Comparison of ENCODE assay signal across 22 cellular contexts in the genomic region with DNA sequence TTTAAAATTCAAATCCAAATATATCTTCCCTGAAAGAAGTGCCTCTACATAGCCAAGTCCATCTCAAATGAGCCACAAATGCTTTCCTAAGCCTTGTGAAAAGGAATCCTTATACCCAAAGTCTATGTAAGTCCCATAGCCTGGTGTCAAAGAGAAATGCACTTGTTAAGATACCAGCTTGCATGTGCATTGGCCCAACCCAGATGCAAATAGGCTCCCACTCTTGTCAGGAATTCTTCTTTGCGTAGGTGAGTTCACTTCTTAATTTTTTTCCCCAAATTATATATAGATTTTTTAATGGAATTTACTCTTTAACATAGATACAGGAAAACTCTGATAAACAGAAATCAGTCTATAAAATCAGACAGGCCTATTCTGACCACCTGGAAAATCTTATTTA.
"Had no signal": no experiment of that assay in that cellular context is flagged by ENCODE, and none has a peak within 500 bp of the region (broad histone marks: within the 10 kb centered on the region; RNA-seq: fewer than 3 reads in every experiment).

No MANE protein-coding gene starts in this region.

- H3K27me3 Mint-ChIP-seq: dendritic cell treated with granulocyte-macrophage colony-stimulating factor and Interleukin-4, amounts not matched to agents 40 ng/mL and 50 ng/mL, for 4 days; naive B cell had no signal

- H3K4me3 Mint-ChIP-seq: dendritic cell treated with granulocyte-macrophage colony-stimulating factor and Interleukin-4, amounts not matched to agents 40 ng/mL and 50 ng/mL, for 4 days; endodermal cell; mesothelial cell of epicardium; naive B cell had no signal

- DNase-seq: colonic mucosa; cortex of kidney; effector CD8-positive, alpha-beta T cell; endodermal cell; erythroblast; esophagus squamous epithelium; foreskin fibroblast; foreskin melanocyte; gastrocnemius medialis; glutamatergic neuron; heart right ventricle; hippocampal formation; left cardiac atrium; left lung; left ventricle myocardium superior; lower lobe of right lung; mesenchymal stem cell; mucosa of descending colon; naive B cell had no signal

- H3K9me3 Mint-ChIP-seq: dendritic cell treated with granulocyte-macrophage colony-stimulating factor and Interleukin-4, amounts not matched to agents 40 ng/mL and 50 ng/mL, for 4 days; endodermal cell; mesothelial cell of epicardium; naive B cell had no signal

- H3K27ac Mint-ChIP-seq: dendritic cell treated with granulocyte-macrophage colony-stimulating factor and Interleukin-4, amounts not matched to agents 40 ng/mL and 50 ng/mL, for 4 days; endodermal cell; mesothelial cell of epicardium had no signal

- H3K4me1 Mint-ChIP-seq: endodermal cell, mesothelial cell of epicardium had no signal

- ATAC-seq: esophagus mucosa, gastrocnemius medialis, heart right ventricle, left lung, left ventricle myocardium superior, lower lobe of right lung, mucosa of descending colon had no signal
